8 cellular contexts compared by ENCODE assay signal in genomic region chr11:7514099-7514725, GRCh38. TPM values are rescaled to one million over a fixed set of nuclear protein-coding genes. Genes with fewer than 3 reads are reported as not detected.
DNase-seq lines count a peak whose midpoint lies in the region; ATAC-seq, FAIRE-seq and TF ChIP-seq lines count a peak whose summit lies in the region.

No MANE protein-coding gene starts in this region.

- H3K9ac ChIP-seq in HepG2 (ENCODE audit: insufficient read depth, low read depth, low read length) (peak overlapping the region; percentile 74), stomach smooth muscle (ENCODE audit: low read length in 2 of 2) (peak overlapping the region; percentile 63 to 68)

- no peak for FAIRE-seq in HepG2 (lab: Jason Lieb, UNC)

- intact Hi-C loops in Caco-2 (cut with micrococcal nuclease; ENCODE audit: unreplicated experiment), result no loop called here
- intact Hi-C loops in HepG2 (cut with micrococcal nuclease; ENCODE audit: unreplicated experiment), result no loop called here

- BruUV-seq in Caco-2 (replicated peaks; lab: Mats Ljungman, UMichigan) (no TSS peak), HepG2 (replicated peaks; lab: Mats Ljungman, UMichigan) (no TSS peak)

- H3K4me3 ChIP-seq in Caco-2 (ENCODE audit: low read depth, low read length) (peak overlapping the region; percentile 87), HepG2 (replicated peaks in 1 of 3; ENCODE audit: insufficient read depth in 1 of 3, low read depth in 2 of 3, low read length in 3 of 3) (peak overlapping the region; percentile 65 to 93 (median 72)), stomach smooth muscle (ENCODE audit: low read length in 2 of 2) (peak overlapping the region; percentile 69 to 86)

- TF ChIP-seq CTCF in Caco-2 (IDR thresholded peaks at IDR 0.05; ENCODE audit: insufficient read depth in 1 of 2, low read depth in 1 of 2, low read length in 1 of 2, severe bottlenecking in 1 of 2, unreplicated experiment in 1 of 2) (no peak), HepG2 (CRISPR knock-in tag; IDR thresholded peaks at IDR 0.05) (peak; percentile 31; the same call in 1 of the 2 replicates)

- H2AFZ ChIP-seq in HepG2 (ENCODE audit: low read length), result no peak overlapping the region

- H3K27ac ChIP-seq in HepG2 (ENCODE audit: extremely low read length, insufficient read depth, low read length) (peak overlapping the region; percentile 62), stomach smooth muscle (ENCODE audit: low read length) (peak overlapping the region; percentile 37)

- in situ Hi-C loops in HepG2 (cut with HindIII; ENCODE audit: extremely low pct_ligation_motif_present, low pct_unique_long_range_greater_than_20kb), result no loop called here

- no peaks in the 10 kb centered on the region for H4K20me1 ChIP-seq in HepG2 (ENCODE audit: insufficient read depth, low read length)

- H3K36me3 Mint-ChIP-seq in Caco-2 (ENCODE audit: insufficient read depth, unreplicated experiment), result no peaks in the 10 kb centered on the region

- peak overlapping the region; percentile 92 for H3K4me2 ChIP-seq in HepG2 (ENCODE audit: low read depth, low read length)

- H3K9me3 Mint-ChIP-seq in Caco-2 (ENCODE audit: unreplicated experiment), result no peaks in the 10 kb centered on the region

- TF ChIP-seq POLR2A in HepG2 (IDR thresholded peaks at IDR 0.05; ENCODE audit: insufficient read depth in 1 of 2, low read depth in 2 of 2, low read length in 2 of 2), result 0 out of 4 replicates have a peak, but pooled peaks of 1 of the 2 experiments have one; percentile 10

- CTCF ChIA-PET in Caco-2 (lab: Charles Lee), result interaction anchor here (0.6 to 2.5 kb wide), 7 partner anchors 21 to 178 kb away, joined by 3 to 14 read pairs (median 5); no protein-coding TSS in a partner anchor
- CTCF ChIA-PET in HepG2 (lab: Yijun Ruan, JAX; ENCODE audit: low intra/inter-chr PET ratio, low total read pairs), result interaction anchor here (1.6 kb wide), 1 partner anchor 143 kb away, joined by 7 read pairs; no protein-coding TSS in a partner anchor

- H3K27ac Mint-ChIP-seq in Caco-2 (ENCODE audit: unreplicated experiment), result no peak overlapping the region

- peak overlapping the region; percentile 80 for H3K4me3 Mint-ChIP-seq in Caco-2 (ENCODE audit: unreplicated experiment)

- H3K27me3 ChIP-seq in Caco-2 (replicated peaks; ENCODE audit: control insufficient read depth, insufficient read depth, low read length) (no peaks in the 10 kb centered on the region), HepG2 (ENCODE audit: control insufficient read depth in 1 of 2, insufficient read depth in 2 of 2, low read length in 2 of 2) (no peaks in the 10 kb centered on the region; a peak in 2 of 5 replicates), stomach smooth muscle (ENCODE audit: control insufficient read depth in 1 of 2, insufficient read depth in 2 of 2, low read length in 2 of 2) (no peaks in the 10 kb centered on the region)

- peaks cover 2% of the 10 kb centered on the region for H3K79me2 ChIP-seq in HepG2 (ENCODE audit: insufficient read depth, low read length)

- peaks cover 16% of the 10 kb centered on the region for H3K4me1 Mint-ChIP-seq in Caco-2 (ENCODE audit: low read depth, unreplicated experiment)

- DNase-seq in Caco-2, result peak in 1 of 2 experiments; percentile 41
- DNase-seq in NCI-H526 treated with DMSO at 0.1 percent for 48 hours (lab: John Stamatoyannopoulos, UW), result peak; percentile 47
- peak; percentile 44 for DNase-seq in cerebellum (ENCODE audit: low spot score)
- DNase-seq in HepG2 (ENCODE audit: low spot score), result no peak
- DNase-seq in NCI-H1092 treated with DMSO at 0.1 percent for 48 hours (lab: John Stamatoyannopoulos, UW), result no peak

- TF ChIP-seq EP300 in HepG2 (IDR thresholded peaks at IDR 0.05; ENCODE audit: low read depth in 2 of 2, low read length in 2 of 2) (no peak), HepG2 (CRISPR knock-in tag; IDR thresholded peaks at IDR 0.05; ENCODE audit: borderline replicate concordance) (no peak)

- peak; percentile 15 for ATAC-seq in GM21515 (IDR thresholded peaks at IDR 0.05; ENCODE audit: unreplicated experiment)
- ATAC-seq in HepG2, result peak; percentile 59
- ATAC-seq in GM21526 (IDR thresholded peaks at IDR 0.05; ENCODE audit: low FRiP score, unreplicated experiment), result no peak

- no peaks in the 10 kb centered on the region for H3K27me3 Mint-ChIP-seq in Caco-2 (ENCODE audit: insufficient read depth, unreplicated experiment)

- no peaks in the 10 kb centered on the region for H3K36me3 ChIP-seq in Caco-2 (ENCODE audit: control insufficient read depth, insufficient read depth, low read length)
- no peaks in the 10 kb centered on the region for H3K36me3 ChIP-seq in HepG2 (replicated peaks in 1 of 2; ENCODE audit: control insufficient read depth in 1 of 2, insufficient read depth in 2 of 2, low read length in 2 of 2)
- H3K36me3 ChIP-seq in stomach smooth muscle (ENCODE audit: control insufficient read depth in 2 of 2, insufficient read depth in 2 of 2, low read length in 2 of 2), result no peaks in the 10 kb centered on the region

- H3K9me3 ChIP-seq in Caco-2 (no peaks in the 10 kb centered on the region), HepG2 (ENCODE audit: low read length) (no peaks in the 10 kb centered on the region), stomach smooth muscle (ENCODE audit: control insufficient read depth in 2 of 2, low read length in 2 of 2) (no peaks in the 10 kb centered on the region)

- POLR2A ChIA-PET in Caco-2 (lab: Charles Lee), result interaction anchor here (0.6 kb wide), 1 partner anchor 22 kb away, joined by 3 read pairs; no protein-coding TSS in a partner anchor
- POLR2A ChIA-PET in HepG2 (lab: Yijun Ruan, JAX), result interaction anchor here (3.3 kb wide), 1 partner anchor 11 kb away, joined by 22 read pairs; no protein-coding TSS in a partner anchor

- WGBS in HepG2 (ENCODE audit: low lambda C conversion rate), result 26% methylated on average over 3 of the region's 36 CpGs

- H3K4me1 ChIP-seq in Caco-2, result 0 out of 2 replicates have a peak, but pooled peaks cover 5% of the 10 kb centered on the region
- H3K4me1 ChIP-seq in HepG2 (ENCODE audit: insufficient read depth, low read length), result peaks cover 48% of the 10 kb centered on the region
- peaks cover 14% of the 10 kb centered on the region for H3K4me1 ChIP-seq in stomach smooth muscle (ENCODE audit: control insufficient read depth, insufficient read depth, low read length)

- TF ChIP-seq RAD21 in HepG2 (CRISPR knock-in tag; IDR thresholded peaks at IDR 0.05), result no peak

TF ChIP-seq in HepG2, 621 proteins besides CTCF, POLR2A, EP300 and RAD21 (continues in another document):
- peak; percentile 69 for TF ChIP-seq NRL (CRISPR knock-in tag; IDR thresholded peaks at IDR 0.05; ENCODE audit: borderline replicate concordance)
- TF ChIP-seq BCL6 (CRISPR knock-in tag; IDR thresholded peaks at IDR 0.05), result no peak
- 0 out of 2 replicates have a peak, but pooled peaks have one; percentile 19 for TF ChIP-seq JUND (CRISPR knock-in tag; IDR thresholded peaks at IDR 0.05)

RNA-seq across cellular contexts. Expression of gene PPFIBP2, which starts 0.4 kb away (rescaled TPM):
- total RNA-seq in Caco-2 (2022) (72.5 and 79.8 TPM in 2 replicates), cerebellum (7.0 TPM), HepG2 (2016; rRNA removed; fragmentation: Illumina TruSeq; extraction: Trizol) (15.0 and 15.8 TPM in 2 replicates)
- total RNA-seq in HepG2 (2016; cell fraction: cytosol; rRNA removed; fragmentation: Illumina TruSeq; extraction: Trizol; ENCODE audit: low read depth), result 10.1 and 10.8 TPM in 2 replicates
- total RNA-seq in HepG2 (2016; cell fraction: insoluble cytoplasmic fraction; rRNA removed; fragmentation: Illumina TruSeq; extraction: Trizol), result 15.1 and 19.3 TPM in 2 replicates
- 9.3 and 12.0 TPM in 2 replicates for total RNA-seq in HepG2 (2016; cell fraction: membrane; rRNA removed; fragmentation: Illumina TruSeq; extraction: Trizol)
- 22.7 and 24.0 TPM in 2 replicates for total RNA-seq in HepG2 (2016; cell fraction: nucleus; rRNA removed; fragmentation: Illumina TruSeq; extraction: Trizol)
- 41.6 and 52.5 TPM in 2 replicates for polyA plus RNA-seq in HepG2 (2011; rRNA removed)
- polyA plus RNA-seq in HepG2 (2011; cell fraction: cytosol; rRNA removed), result 21.9 and 27.8 TPM in 2 replicates
- 94.0 and 96.1 TPM in 2 replicates for polyA plus RNA-seq in HepG2 (2011; cell fraction: nucleus; rRNA removed)
- polyA plus RNA-seq in HepG2 (2012), result 27.5 and 36.7 TPM in 2 replicates
- 2.4 and 2.9 TPM in 2 replicates for polyA plus RNA-seq in HepG2 (2016; cell fraction: cytosol; fragmentation: Illumina TruSeq; extraction: Trizol; ENCODE audit: low read depth)
- 9.9 and 13.6 TPM in 2 replicates for polyA plus RNA-seq in HepG2 (2016; cell fraction: insoluble cytoplasmic fraction; fragmentation: Illumina TruSeq; extraction: Trizol; ENCODE audit: low read depth)
- 4.7 and 5.9 TPM in 2 replicates for polyA plus RNA-seq in HepG2 (2016; cell fraction: membrane; fragmentation: Illumina TruSeq; extraction: Trizol; ENCODE audit: low read depth)
- 17.2 and 18.8 TPM in 2 replicates for polyA plus RNA-seq in HepG2 (2016; cell fraction: nucleus; fragmentation: Illumina TruSeq; extraction: Trizol; ENCODE audit: insufficient read depth, low read depth)
- 32.4 and 88.1 TPM in 2 replicates for polyA minus RNA-seq in HepG2 (2011; rRNA and poly(A)+ RNA removed; ENCODE audit: low replicate concordance)
- polyA minus RNA-seq in HepG2 (2011; cell fraction: cytosol; rRNA and poly(A)+ RNA removed), result 34.5 and 36.9 TPM in 2 replicates
- 174 and 179 TPM in 2 replicates for polyA minus RNA-seq in HepG2 (2011; cell fraction: nucleus; rRNA and poly(A)+ RNA removed)

RNA-seq across cellular contexts. Expression of gene OLFML1, which starts 28.9 kb away (rescaled TPM):
- total RNA-seq in Caco-2 (2022) (1.8 and 3.9 TPM in 2 replicates), cerebellum (2.9 TPM), HepG2 (2016; rRNA removed; fragmentation: Illumina TruSeq; extraction: Trizol) (0.69 and 0.89 TPM in 2 replicates)
- total RNA-seq in HepG2 (2016; cell fraction: cytosol; rRNA removed; fragmentation: Illumina TruSeq; extraction: Trizol; ENCODE audit: low read depth), result 0.35 and 0.40 TPM in 2 replicates
- total RNA-seq in HepG2 (2016; cell fraction: insoluble cytoplasmic fraction; rRNA removed; fragmentation: Illumina TruSeq; extraction: Trizol), result 0.82 and 0.86 TPM in 2 replicates
- 0.34 and 0.40 TPM in 2 replicates for total RNA-seq in HepG2 (2016; cell fraction: membrane; rRNA removed; fragmentation: Illumina TruSeq; extraction: Trizol)
- total RNA-seq in HepG2 (2016; cell fraction: nucleus; rRNA removed; fragmentation: Illumina TruSeq; extraction: Trizol), result 1.2 and 1.8 TPM in 2 replicates
- polyA plus RNA-seq in HepG2 (2011; rRNA removed), result 0.71 and 0.90 TPM in 2 replicates
- polyA plus RNA-seq in HepG2 (2011; cell fraction: cytosol; rRNA removed), result 0.81 and 0.97 TPM in 2 replicates
- polyA plus RNA-seq in HepG2 (2011; cell fraction: nucleus; rRNA removed), result 0.11 and 0.23 TPM in 2 replicates
- 0.67 and 2.1 TPM in 2 replicates for polyA plus RNA-seq in HepG2 (2012)
- polyA plus RNA-seq in HepG2 (2016; cell fraction: cytosol; fragmentation: Illumina TruSeq; extraction: Trizol; ENCODE audit: low read depth), result 0.12 and 0.19 TPM in 2 replicates
- 1.1 and 1.3 TPM in 2 replicates for polyA plus RNA-seq in HepG2 (2016; cell fraction: insoluble cytoplasmic fraction; fragmentation: Illumina TruSeq; extraction: Trizol; ENCODE audit: low read depth)
- polyA plus RNA-seq in HepG2 (2016; cell fraction: membrane; fragmentation: Illumina TruSeq; extraction: Trizol; ENCODE audit: low read depth), result 0.26 and 0.30 TPM in 2 replicates
- polyA plus RNA-seq in HepG2 (2016; cell fraction: nucleus; fragmentation: Illumina TruSeq; extraction: Trizol; ENCODE audit: insufficient read depth, low read depth), result 1.5 and 2.6 TPM in 2 replicates
- polyA minus RNA-seq in HepG2 (2011; rRNA and poly(A)+ RNA removed; ENCODE audit: low replicate concordance), result 1.1 and 4.7 TPM in 2 replicates
- polyA minus RNA-seq in HepG2 (2011; cell fraction: cytosol; rRNA and poly(A)+ RNA removed), result 0.30 and 0.88 TPM in 2 replicates
- polyA minus RNA-seq in HepG2 (2011; cell fraction: nucleus; rRNA and poly(A)+ RNA removed), result 0.64 and 0.75 TPM in 2 replicates

Comparison
In these comparisons a context has a peak if more than half of its experiments do, and no peak if none do; other contexts are left out.
1. DNase-seq: peak in NCI-H526 treated with DMSO at 0.1 percent for 48 hours (single experiment) and cerebellum (single experiment); none in HepG2 (single experiment) and NCI-H1092 treated with DMSO at 0.1 percent for 48 hours (single experiment).
2. Peak in every context shown above with its lines, with median percentiles within 50 percentile points of each other: H3K4me3 ChIP-seq.